Comparison of ENCODE assay signal across 16 cellular contexts in the genomic region with DNA sequence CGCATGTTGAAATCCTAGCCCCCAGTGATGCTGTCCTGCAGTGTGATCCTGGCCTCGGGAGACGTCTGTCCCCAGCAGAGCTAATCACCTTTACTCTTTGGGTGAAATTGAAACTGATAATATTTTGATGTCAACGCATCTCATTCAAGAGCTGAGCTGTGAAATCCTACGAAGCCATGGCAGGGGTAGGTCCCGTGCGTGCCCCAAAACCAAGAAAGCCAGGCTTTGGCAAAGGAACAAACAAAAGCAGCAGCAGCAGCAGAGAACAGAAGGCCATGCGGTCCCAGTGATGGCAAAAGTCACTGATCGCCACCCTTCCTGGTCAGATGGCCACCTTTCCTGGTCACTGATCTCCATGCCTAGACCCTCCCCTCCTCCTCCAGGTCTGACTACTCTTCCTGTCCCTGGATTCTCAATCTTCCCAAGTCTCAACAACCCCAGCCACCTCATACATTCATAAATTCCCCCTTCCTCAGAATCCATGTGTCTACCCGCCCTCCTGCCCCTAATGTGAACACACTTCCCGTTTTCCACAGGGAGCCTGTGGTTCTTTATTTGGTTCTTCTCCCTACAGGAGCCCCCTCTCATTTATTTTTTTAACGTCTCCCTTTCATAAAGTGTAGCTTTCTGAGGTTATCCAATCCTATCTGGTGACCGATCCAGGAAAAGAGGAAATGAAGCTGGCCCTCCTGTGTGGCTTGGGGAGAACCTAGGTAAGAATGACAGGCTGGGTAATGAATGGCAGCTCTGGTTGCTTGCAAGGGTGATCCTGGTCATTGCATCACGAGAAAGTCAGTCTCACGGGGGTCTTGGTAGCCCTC. TPM values are rescaled to one million over a fixed set of nuclear protein-coding genes. Genes with fewer than 3 reads are reported as not detected.
DNase-seq lines count a peak whose midpoint lies in the region; ATAC-seq lines count a peak whose summit lies in the region.
"Had no signal": no experiment of that assay in that cellular context is flagged by ENCODE, and none has a peak within 500 bp of the region (broad histone marks: within the 10 kb centered on the region; RNA-seq: fewer than 3 reads in every experiment).

No MANE protein-coding gene starts in this region.

- ATAC-seq in activated T-helper 17 cell treated with anti-CD3 and anti-CD28 coated beads, Interleukin-2, amount 50 U/mL, for 72 hours (replicated peaks): no peak
- ATAC-seq in left lobe of liver (peak; percentile 54), GM21529 (IDR thresholded peaks at IDR 0.05; ENCODE audit: unreplicated experiment) (no peak)
- no peak for ATAC-seq in stimulated activated effector memory CD8-positive, alpha-beta T cell treated with anti-CD3 and anti-CD28 coated beads, Interleukin-12 subunit alpha, Interleukin-12 subunit beta, amount 100 ng/mL, for 72 hours
- ATAC-seq: A549, HCT116 had no signal

- H3K27me3 Mint-ChIP-seq in activated naive CD4-positive, alpha-beta T cell treated with anti-CD3 and anti-CD28 coated beads, Interleukin-2, amount 50 U/mL, for 24 hours: no peaks in the 10 kb centered on the region
- no peaks in the 10 kb centered on the region for H3K27me3 Mint-ChIP-seq in activated naive CD4-positive, alpha-beta T cell treated with anti-CD3 and anti-CD28 coated beads, Interleukin-2, amount 10 ng/mL, durations not matched to agents 7 days and 5 days
- no peaks in the 10 kb centered on the region for H3K27me3 Mint-ChIP-seq in activated T-helper 17 cell treated with anti-CD3 and anti-CD28 coated beads, Interleukin-2, amount 50 U/mL, for 72 hours

- H3K4me1 Mint-ChIP-seq in activated naive CD4-positive, alpha-beta T cell treated with anti-CD3 and anti-CD28 coated beads, Interleukin-2, amount 50 U/mL, for 24 hours: peaks cover 19% of the 10 kb centered on the region
- H3K4me1 Mint-ChIP-seq in activated naive CD4-positive, alpha-beta T cell treated with anti-CD3 and anti-CD28 coated beads, Interleukin-2, amount 10 ng/mL, durations not matched to agents 7 days and 5 days: peaks cover 34% of the 10 kb centered on the region
- H3K4me1 Mint-ChIP-seq in activated T-helper 17 cell treated with anti-CD3 and anti-CD28 coated beads, Interleukin-2, amount 50 U/mL, for 72 hours: peaks cover 42% of the 10 kb centered on the region
- H3K4me1 Mint-ChIP-seq in stimulated activated effector memory CD8-positive, alpha-beta T cell treated with anti-CD3 and anti-CD28 coated beads, Interleukin-12 subunit alpha, Interleukin-12 subunit beta, amount 100 ng/mL, for 72 hours: peaks cover 24% of the 10 kb centered on the region

- DNase-seq in activated naive CD4-positive, alpha-beta T cell treated with anti-CD3 and anti-CD28 coated beads, Interleukin-2, amount 10 ng/mL, durations not matched to agents 7 days and 5 days: no peak
- DNase-seq in left lobe of liver (ENCODE audit: low spot score): peak; percentile 57
- no peak for DNase-seq in stimulated activated effector memory CD8-positive, alpha-beta T cell treated with anti-CD3 and anti-CD28 coated beads, Interleukin-12 subunit alpha, Interleukin-12 subunit beta, amount 100 ng/mL, for 72 hours (ENCODE audit: low spot score in 2 of 2)
- no peak for DNase-seq in NCI-H1694 treated with DMSO at 0.1 percent for 48 hours (lab: John Stamatoyannopoulos, UW)
- DNase-seq in HK-2 (ENCODE audit: unreplicated experiment): no peak
- DNase-seq: KG1, NCI-H1417, NCI-H2081 treated with DMSO at 0.1 percent for 48 hours, NCI-H2227 treated with DMSO at 0.1 percent for 48 hours, NCI-H524 treated with DMSO at 0.1 percent for 48 hours, PC-9 had no signal

- CTCF ChIA-PET in activated naive CD4-positive, alpha-beta T cell treated with anti-CD3 and anti-CD28 coated beads, Interleukin-2, amount 10 ng/mL, durations not matched to agents 7 days and 5 days (lab: Charles Lee): no interaction called here

- no peak overlapping the region for H3K4me3 Mint-ChIP-seq in activated naive CD4-positive, alpha-beta T cell treated with anti-CD3 and anti-CD28 coated beads, Interleukin-2, amount 50 U/mL, for 24 hours
- H3K4me3 Mint-ChIP-seq in activated naive CD4-positive, alpha-beta T cell treated with anti-CD3 and anti-CD28 coated beads, Interleukin-2, amount 10 ng/mL, durations not matched to agents 7 days and 5 days: no peak overlapping the region
- H3K4me3 Mint-ChIP-seq in activated T-helper 17 cell treated with anti-CD3 and anti-CD28 coated beads, Interleukin-2, amount 50 U/mL, for 72 hours: peak overlapping the region; percentile 56
- H3K4me3 Mint-ChIP-seq in stimulated activated effector memory CD8-positive, alpha-beta T cell treated with anti-CD3 and anti-CD28 coated beads, Interleukin-12 subunit alpha, Interleukin-12 subunit beta, amount 100 ng/mL, for 72 hours: no peak overlapping the region

- no peaks in the 10 kb centered on the region for H3K9me3 Mint-ChIP-seq in activated naive CD4-positive, alpha-beta T cell treated with anti-CD3 and anti-CD28 coated beads, Interleukin-2, amount 50 U/mL, for 24 hours
- H3K9me3 Mint-ChIP-seq in activated naive CD4-positive, alpha-beta T cell treated with anti-CD3 and anti-CD28 coated beads, Interleukin-2, amount 10 ng/mL, durations not matched to agents 7 days and 5 days: no peaks in the 10 kb centered on the region
- H3K9me3 Mint-ChIP-seq in activated T-helper 17 cell treated with anti-CD3 and anti-CD28 coated beads, Interleukin-2, amount 50 U/mL, for 72 hours: no peaks in the 10 kb centered on the region
- H3K9me3 Mint-ChIP-seq in stimulated activated effector memory CD8-positive, alpha-beta T cell treated with anti-CD3 and anti-CD28 coated beads, Interleukin-12 subunit alpha, Interleukin-12 subunit beta, amount 100 ng/mL, for 72 hours: no peaks in the 10 kb centered on the region

- no peaks in the 10 kb centered on the region for H3K36me3 Mint-ChIP-seq in activated naive CD4-positive, alpha-beta T cell treated with anti-CD3 and anti-CD28 coated beads, Interleukin-2, amount 50 U/mL, for 24 hours
- H3K36me3 Mint-ChIP-seq in activated naive CD4-positive, alpha-beta T cell treated with anti-CD3 and anti-CD28 coated beads, Interleukin-2, amount 10 ng/mL, durations not matched to agents 7 days and 5 days: peaks cover 6% of the 10 kb centered on the region
- H3K36me3 Mint-ChIP-seq in activated T-helper 17 cell treated with anti-CD3 and anti-CD28 coated beads, Interleukin-2, amount 50 U/mL, for 72 hours (ENCODE audit: low read depth): peaks cover 14% of the 10 kb centered on the region
- H3K36me3 Mint-ChIP-seq in stimulated activated effector memory CD8-positive, alpha-beta T cell treated with anti-CD3 and anti-CD28 coated beads, Interleukin-12 subunit alpha, Interleukin-12 subunit beta, amount 100 ng/mL, for 72 hours: no peaks in the 10 kb centered on the region

- H3K27ac Mint-ChIP-seq in activated naive CD4-positive, alpha-beta T cell treated with anti-CD3 and anti-CD28 coated beads, Interleukin-2, amount 50 U/mL, for 24 hours: peak overlapping the region; percentile 51
- no peak overlapping the region for H3K27ac Mint-ChIP-seq in activated naive CD4-positive, alpha-beta T cell treated with anti-CD3 and anti-CD28 coated beads, Interleukin-2, amount 10 ng/mL, durations not matched to agents 7 days and 5 days
- H3K27ac Mint-ChIP-seq in activated T-helper 17 cell treated with anti-CD3 and anti-CD28 coated beads, Interleukin-2, amount 50 U/mL, for 72 hours: peak overlapping the region; percentile 79
- peak overlapping the region; percentile 63 for H3K27ac Mint-ChIP-seq in stimulated activated effector memory CD8-positive, alpha-beta T cell treated with anti-CD3 and anti-CD28 coated beads, Interleukin-12 subunit alpha, Interleukin-12 subunit beta, amount 100 ng/mL, for 72 hours

RNA-seq across cellular contexts. Expression of a gene that starts 50.3 kb away (rescaled TPM):
- 10 to 100 TPM; 27.5 to 44.5 TPM for total RNA-seq in activated T-helper 17 cell treated with anti-CD3 and anti-CD28 coated beads, Interleukin-2, amount 50 U/mL, for 72 hours
- 34.0 TPM for total RNA-seq in left lobe of liver
